ENCODE assay signal across 8 cellular contexts in genomic region chr2:26768759-26769500, GRCh38. TPM values are rescaled to one million over a fixed set of nuclear protein-coding genes. Genes with fewer than 3 reads are reported as not detected.
DNase-seq lines count a peak whose midpoint lies in the region; ATAC-seq and TF ChIP-seq lines count a peak whose summit lies in the region.

No MANE protein-coding gene starts in this region.

- H3K27me3 ChIP-seq in breast epithelium (no peaks in the 10 kb centered on the region), lower lobe of right lung (ENCODE audit: low read depth) (no peaks in the 10 kb centered on the region)

- H3K27ac ChIP-seq in breast epithelium, result peak overlapping the region; percentile 90 to 97
- H3K27ac ChIP-seq in lower lobe of right lung, result peak overlapping the region; percentile 67

- no peaks in the 10 kb centered on the region for H3K36me3 Mint-ChIP-seq in type B pancreatic cell

- no peaks in the 10 kb centered on the region for H3K27me3 Mint-ChIP-seq in type B pancreatic cell

- peak; percentile 51 to 76 for ATAC-seq in lower lobe of right lung
- ATAC-seq in GM21737 (IDR thresholded peaks at IDR 0.05; ENCODE audit: unreplicated experiment), result no peak
- no peak for ATAC-seq in HG02884 (IDR thresholded peaks at IDR 0.05; ENCODE audit: unreplicated experiment)

- no peaks in the 10 kb centered on the region for H3K9me3 Mint-ChIP-seq in type B pancreatic cell

- H3K4me3 Mint-ChIP-seq in type B pancreatic cell, result no peak overlapping the region

- intact Hi-C loops in breast epithelium (cut with DNase I; ENCODE audit: low total_unique reads) (no loop called here), lower lobe of right lung (cut with DNase I) (no loop called here)

- H3K4me1 ChIP-seq in breast epithelium (peaks cover 26 to 39% of the 10 kb centered on the region in 2 donors), lower lobe of right lung (peaks cover 90% of the 10 kb centered on the region)

- peak overlapping the region; percentile 64 for H3K27ac Mint-ChIP-seq in type B pancreatic cell

- H3K4me1 Mint-ChIP-seq in type B pancreatic cell (ENCODE audit: unreplicated experiment), result peaks cover 42% of the 10 kb centered on the region

- no peaks in the 10 kb centered on the region for H3K36me3 ChIP-seq in breast epithelium
- peaks cover 4% of the 10 kb centered on the region for H3K36me3 ChIP-seq in lower lobe of right lung

- DNase-seq in stimulated activated CD8-positive, alpha-beta memory T cell treated with anti-CD3 and anti-CD28 coated beads, Interleukin-4, amount 100 ng/mL, for 24 hours (ENCODE audit: low read depth), result peak; percentile 26
- DNase-seq in stimulated activated CD8-positive, alpha-beta memory T cell treated with anti-CD3 and anti-CD28 coated beads, Interleukin-4, amount 100 ng/mL, for 48 hours, result no peak
- DNase-seq in breast epithelium (ENCODE audit: low spot score in 2 of 2) (peak; percentile 78 to 82), lower lobe of right lung (peak; percentile 87), type B pancreatic cell (ENCODE audit: extremely low spot score, unreplicated experiment) (no peak), activated gamma-delta T cell (lab: John Stamatoyannopoulos, UW) (no peak)

- TF ChIP-seq POLR2A in breast epithelium (IDR thresholded peaks at IDR 0.05), result no peak

- no peaks in the 10 kb centered on the region for H3K9me3 ChIP-seq in breast epithelium
- no peaks in the 10 kb centered on the region for H3K9me3 ChIP-seq in lower lobe of right lung

- TF ChIP-seq CTCF in breast epithelium (IDR thresholded peaks at IDR 0.05), result no peak
- no peak for TF ChIP-seq CTCF in lower lobe of right lung (IDR thresholded peaks at IDR 0.05)
- TF ChIP-seq CTCF in type B pancreatic cell (conservative IDR thresholded peaks at IDR 0.05), result no peak

- peak overlapping the region in 1 of 3 donors; percentile 52 for H3K4me3 ChIP-seq in breast epithelium
- H3K4me3 ChIP-seq in lower lobe of right lung, result peak overlapping the region; percentile 11

RNA-seq across cellular contexts. Expression of gene SLC35F6, which starts 4.8 kb away (rescaled TPM):
- total RNA-seq in breast epithelium (10 to 100 TPM; 32.8 to 57.3 (median 55.1) TPM), lower lobe of right lung (49.3 TPM), type B pancreatic cell (ENCODE audit: low replicate concordance) (28.5 and 31.6 TPM in 2 replicates)

RNA-seq across cellular contexts. Expression of gene CENPA, which starts 16.9 kb away (rescaled TPM):
- total RNA-seq in breast epithelium (under 1 TPM in 1 of 3 donors, not detected in 2; 0.64 TPM), lower lobe of right lung (1.7 TPM), type B pancreatic cell (ENCODE audit: low replicate concordance) (9.0 and 24.7 TPM in 2 replicates)

Comparison
In these comparisons a context has a peak if more than half of its experiments do, and no peak if none do; other contexts are left out.
1. DNase-seq: peak in stimulated activated CD8-positive, alpha-beta memory T cell treated with anti-CD3 and anti-CD28 coated beads, Interleukin-4, amount 100 ng/mL, for 24 hours (single experiment), breast epithelium (2 of 2) and lower lobe of right lung (single experiment); none in stimulated activated CD8-positive, alpha-beta memory T cell treated with anti-CD3 and anti-CD28 coated beads, Interleukin-4, amount 100 ng/mL, for 48 hours (single experiment), type B pancreatic cell (single experiment) and activated gamma-delta T cell (single experiment).
2. ATAC-seq: peak in lower lobe of right lung (2 of 2); none in GM21737 (single experiment) and HG02884 (single experiment).